ENCODE assay signal across 24 cellular contexts in the genomic region with DNA sequence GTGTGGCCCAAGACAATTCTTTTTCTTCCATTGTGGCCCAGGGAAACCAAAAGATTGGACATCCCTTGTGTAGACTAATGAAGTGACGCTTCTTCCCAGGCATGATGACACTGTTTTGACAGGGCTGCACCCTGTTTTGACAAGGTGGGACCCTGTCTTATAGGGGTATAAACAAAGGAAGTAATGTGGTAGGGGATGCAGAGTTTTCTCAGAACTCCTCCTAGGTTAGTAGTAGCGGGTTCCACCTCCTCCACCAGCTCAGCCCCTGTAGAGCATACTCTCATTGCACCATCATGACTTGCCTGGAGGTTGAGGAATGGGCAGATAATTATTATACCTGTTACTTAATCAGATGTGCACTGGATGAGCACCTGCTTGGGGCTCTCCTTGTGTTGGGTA.
DNase-seq lines count a peak whose midpoint lies in the region; ATAC-seq and TF ChIP-seq lines count a peak whose summit lies in the region.
"Had no signal": no experiment of that assay in that cellular context is flagged by ENCODE, and none has a peak within 500 bp of the region (broad histone marks: within the 10 kb centered on the region; RNA-seq: fewer than 3 reads in every experiment).

No MANE protein-coding gene starts in this region.

- no peaks in the 10 kb centered on the region for H3K27me3 ChIP-seq in vagina
- H3K27me3 ChIP-seq: brain microvascular endothelial cell, suprapubic skin, uterus had no signal

- no peak overlapping the region for H3K4me3 ChIP-seq in vagina
- H3K4me3 ChIP-seq: prostate gland, suprapubic skin, uterus had no signal

- peaks cover 42% of the 10 kb centered on the region for H3K4me1 ChIP-seq in vagina
- H3K4me1 ChIP-seq: prostate gland had no signal

- CTCF ChIA-PET in activated naive CD4-positive, alpha-beta T cell treated with anti-CD3 and anti-CD28 coated beads for 36 hours (lab: Charles Lee): interaction anchor here (1.0 kb wide), 1 partner anchor 9 kb away, joined by 6 read pairs; no protein-coding TSS in a partner anchor
- CTCF ChIA-PET in activated CD8-positive, alpha-beta T cell treated with anti-CD3 and anti-CD28 coated beads for 36 hours (lab: Charles Lee): interaction anchor here (1.0 kb wide), 1 partner anchor 12 kb away, joined by 3 read pairs; no protein-coding TSS in a partner anchor

- H3K27ac Mint-ChIP-seq in activated naive CD4-positive, alpha-beta T cell treated with anti-CD3 and anti-CD28 coated beads for 36 hours: peak overlapping the region; percentile 5
- peak overlapping the region; percentile 6 for H3K27ac Mint-ChIP-seq in activated CD8-positive, alpha-beta T cell treated with anti-CD3 and anti-CD28 coated beads for 36 hours
- peak overlapping the region; percentile 51 for H3K27ac Mint-ChIP-seq in dendritic cell treated with granulocyte-macrophage colony-stimulating factor and Interleukin-4, amounts not matched to agents 40 ng/mL and 50 ng/mL, for 4 days
- peak overlapping the region; percentile 26 for H3K27ac Mint-ChIP-seq in stimulated activated effector memory CD8-positive, alpha-beta T cell treated with anti-CD3 and anti-CD28 coated beads, Interleukin-12 subunit alpha, Interleukin-12 subunit beta, amount 100 ng/mL, for 72 hours

- no peaks in the 10 kb centered on the region for H3K36me3 Mint-ChIP-seq in activated naive CD4-positive, alpha-beta T cell treated with anti-CD3 and anti-CD28 coated beads for 36 hours (ENCODE audit: low read depth)
- no peaks in the 10 kb centered on the region for H3K36me3 Mint-ChIP-seq in activated CD8-positive, alpha-beta T cell treated with anti-CD3 and anti-CD28 coated beads for 36 hours (ENCODE audit: low read depth)
- peaks cover 19% of the 10 kb centered on the region for H3K36me3 Mint-ChIP-seq in dendritic cell treated with granulocyte-macrophage colony-stimulating factor and Interleukin-4, amounts not matched to agents 40 ng/mL and 50 ng/mL, for 4 days (ENCODE audit: low read depth)
- no peaks in the 10 kb centered on the region for H3K36me3 Mint-ChIP-seq in stimulated activated effector memory CD8-positive, alpha-beta T cell treated with anti-CD3 and anti-CD28 coated beads, Interleukin-12 subunit alpha, Interleukin-12 subunit beta, amount 100 ng/mL, for 72 hours

- no peak for DNase-seq in activated naive CD4-positive, alpha-beta T cell treated with anti-CD3 and anti-CD28 coated beads for 36 hours
- DNase-seq in activated naive CD4-positive, alpha-beta T cell treated with Interleukin-2 at 50 U/mL for 16 hours: no peak
- peak; percentile 26 for DNase-seq in activated CD8-positive, alpha-beta T cell treated with anti-CD3 and anti-CD28 coated beads for 36 hours
- DNase-seq in stimulated activated effector memory CD8-positive, alpha-beta T cell treated with anti-CD3 and anti-CD28 coated beads, Interleukin-12 subunit alpha, Interleukin-12 subunit beta, amount 100 ng/mL, for 72 hours (ENCODE audit: low spot score in 2 of 2): no peak
- DNase-seq in omental fat pad (ENCODE audit: low spot score) (no peak), vagina (ENCODE audit: extremely low spot score in 2 of 2) (no peak), left ventricle myocardium superior (no peak)
- DNase-seq: activated CD4-positive, CD25-positive, alpha-beta regulatory T cell treated with anti-CD3 and anti-CD28 coated beads, Interleukin-2, amount 50 U/mL, for 72 hours; brain microvascular endothelial cell; cortex of kidney; DMS153; left colon; mesenchymal stem cell; MV-4-11; NCI-H1694; NCI-H2171 treated with DMSO at 0.1 percent for 48 hours; NCI-H526; SK-N-SH; stimulated activated CD8-positive, alpha-beta memory T cell treated with anti-CD3 and anti-CD28 coated beads, Interleukin-4, amount 100 ng/mL, for 48 hours; uterus had no signal

- peaks cover 82% of the 10 kb centered on the region for H3K4me1 Mint-ChIP-seq in activated naive CD4-positive, alpha-beta T cell treated with anti-CD3 and anti-CD28 coated beads for 36 hours (ENCODE audit: low read depth)
- H3K4me1 Mint-ChIP-seq in activated CD8-positive, alpha-beta T cell treated with anti-CD3 and anti-CD28 coated beads for 36 hours (ENCODE audit: low read depth): peaks cover 26% of the 10 kb centered on the region
- H3K4me1 Mint-ChIP-seq in dendritic cell treated with granulocyte-macrophage colony-stimulating factor and Interleukin-4, amounts not matched to agents 40 ng/mL and 50 ng/mL, for 4 days (ENCODE audit: low read depth): peaks cover 37% of the 10 kb centered on the region
- H3K4me1 Mint-ChIP-seq in stimulated activated effector memory CD8-positive, alpha-beta T cell treated with anti-CD3 and anti-CD28 coated beads, Interleukin-12 subunit alpha, Interleukin-12 subunit beta, amount 100 ng/mL, for 72 hours: peaks cover 42% of the 10 kb centered on the region

- ATAC-seq in activated CD8-positive, alpha-beta T cell treated with anti-CD3 and anti-CD28 coated beads for 36 hours: peak; percentile 77
- peak; percentile 57 for ATAC-seq in stimulated activated effector memory CD8-positive, alpha-beta T cell treated with anti-CD3 and anti-CD28 coated beads, Interleukin-12 subunit alpha, Interleukin-12 subunit beta, amount 100 ng/mL, for 72 hours
- ATAC-seq in omental fat pad (ENCODE audit: low FRiP score) (no peak), left ventricle myocardium superior (no peak)
- ATAC-seq: left colon had no signal

- H3K4me3 Mint-ChIP-seq in activated naive CD4-positive, alpha-beta T cell treated with anti-CD3 and anti-CD28 coated beads for 36 hours: no peak overlapping the region
- H3K4me3 Mint-ChIP-seq in activated CD8-positive, alpha-beta T cell treated with anti-CD3 and anti-CD28 coated beads for 36 hours: no peak overlapping the region
- no peak overlapping the region for H3K4me3 Mint-ChIP-seq in dendritic cell treated with granulocyte-macrophage colony-stimulating factor and Interleukin-4, amounts not matched to agents 40 ng/mL and 50 ng/mL, for 4 days
- H3K4me3 Mint-ChIP-seq in stimulated activated effector memory CD8-positive, alpha-beta T cell treated with anti-CD3 and anti-CD28 coated beads, Interleukin-12 subunit alpha, Interleukin-12 subunit beta, amount 100 ng/mL, for 72 hours: peak overlapping the region; percentile 24

- intact Hi-C loops in activated naive CD4-positive, alpha-beta T cell treated with anti-CD3 and anti-CD28 coated beads for 36 hours (cut with micrococcal nuclease): no loop called here
- intact Hi-C loops in activated CD8-positive, alpha-beta T cell treated with anti-CD3 and anti-CD28 coated beads for 36 hours (cut with micrococcal nuclease): no loop called here
- intact Hi-C loops in dendritic cell treated with granulocyte-macrophage colony-stimulating factor and Interleukin-4, amounts not matched to agents 40 ng/mL and 50 ng/mL, for 4 days (cut with micrococcal nuclease): loop anchor here (10.0 kb wide), 1 partner anchor 85 kb away; no protein-coding TSS in a partner anchor
- intact Hi-C loops in vagina (cut with DNase I) (no loop called here), left ventricle myocardium superior (cut with micrococcal nuclease) (no loop called here)

- no peak for TF ChIP-seq POLR2A in vagina (IDR thresholded peaks at IDR 0.05)

- no peak for TF ChIP-seq CTCF in activated CD8-positive, alpha-beta T cell treated with anti-CD3 and anti-CD28 coated beads for 36 hours (IDR thresholded peaks at IDR 0.05)
- TF ChIP-seq CTCF in omental fat pad (IDR thresholded peaks at IDR 0.05) (no peak), vagina (IDR thresholded peaks at IDR 0.05) (no peak)

- POLR2A ChIA-PET in activated CD8-positive, alpha-beta T cell treated with anti-CD3 and anti-CD28 coated beads for 36 hours (lab: Charles Lee): no interaction called here

- H3K9me3 ChIP-seq in vagina: no peaks in the 10 kb centered on the region
- H3K9me3 ChIP-seq: prostate gland, SK-N-SH, suprapubic skin, uterus had no signal

- no peak overlapping the region for H3K27ac ChIP-seq in vagina
- H3K27ac ChIP-seq: brain microvascular endothelial cell, C4-2B, prostate gland, suprapubic skin had no signal

- H3K36me3 ChIP-seq in vagina: no peaks in the 10 kb centered on the region
- H3K36me3 ChIP-seq: brain microvascular endothelial cell, prostate gland, suprapubic skin, uterus had no signal

- no peaks in the 10 kb centered on the region for H3K9me3 Mint-ChIP-seq in activated naive CD4-positive, alpha-beta T cell treated with anti-CD3 and anti-CD28 coated beads for 36 hours
- H3K9me3 Mint-ChIP-seq in activated CD8-positive, alpha-beta T cell treated with anti-CD3 and anti-CD28 coated beads for 36 hours: no peaks in the 10 kb centered on the region
- H3K9me3 Mint-ChIP-seq in dendritic cell treated with granulocyte-macrophage colony-stimulating factor and Interleukin-4, amounts not matched to agents 40 ng/mL and 50 ng/mL, for 4 days: no peaks in the 10 kb centered on the region
- H3K9me3 Mint-ChIP-seq in stimulated activated effector memory CD8-positive, alpha-beta T cell treated with anti-CD3 and anti-CD28 coated beads, Interleukin-12 subunit alpha, Interleukin-12 subunit beta, amount 100 ng/mL, for 72 hours: no peaks in the 10 kb centered on the region

- no peaks in the 10 kb centered on the region for H3K27me3 Mint-ChIP-seq in activated naive CD4-positive, alpha-beta T cell treated with anti-CD3 and anti-CD28 coated beads for 36 hours (ENCODE audit: low read depth)
- H3K27me3 Mint-ChIP-seq in activated CD8-positive, alpha-beta T cell treated with anti-CD3 and anti-CD28 coated beads for 36 hours: no peaks in the 10 kb centered on the region
- H3K27me3 Mint-ChIP-seq in dendritic cell treated with granulocyte-macrophage colony-stimulating factor and Interleukin-4, amounts not matched to agents 40 ng/mL and 50 ng/mL, for 4 days: no peaks in the 10 kb centered on the region

Comparison
In these comparisons a context has a peak if more than half of its experiments do, and no peak if none do; other contexts are left out.
1. ATAC-seq: peak in activated CD8-positive, alpha-beta T cell treated with anti-CD3 and anti-CD28 coated beads for 36 hours (single experiment) and stimulated activated effector memory CD8-positive, alpha-beta T cell treated with anti-CD3 and anti-CD28 coated beads, Interleukin-12 subunit alpha, Interleukin-12 subunit beta, amount 100 ng/mL, for 72 hours (single experiment); none in omental fat pad (single experiment) and left ventricle myocardium superior (single experiment).
2. Peak in every context shown above with its lines, with median percentiles within 50 percentile points of each other: H3K27ac Mint-ChIP-seq.